In the genomic region with DNA sequence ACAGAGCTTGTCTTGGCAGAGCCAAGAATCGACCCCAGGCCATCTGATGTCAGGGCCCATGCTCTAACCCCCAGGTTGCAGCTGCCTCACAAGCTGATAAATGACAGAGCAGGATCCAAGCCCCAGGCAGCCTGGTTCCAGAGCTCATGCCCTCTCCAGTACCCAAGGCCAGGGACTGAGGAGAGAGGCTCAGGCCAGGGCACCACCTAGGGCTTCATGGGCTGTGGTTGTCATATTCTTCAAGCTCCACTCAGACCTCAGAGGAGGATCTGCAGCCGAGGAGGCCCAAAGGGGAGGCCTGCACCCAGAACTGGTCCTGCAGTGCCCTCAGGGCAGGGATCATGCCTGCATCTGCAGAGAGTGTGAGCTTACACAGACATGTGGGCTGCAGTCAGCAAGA, we compare ENCODE assay signal across 12 cellular contexts.
"Had no signal": no experiment of that assay in that cellular context is flagged by ENCODE, and none has a peak within 500 bp of the region (broad histone marks: within the 10 kb centered on the region; RNA-seq: fewer than 3 reads in every experiment).

No MANE protein-coding gene starts in this region.

- H3K4me3 Mint-ChIP-seq: activated naive CD4-positive, alpha-beta T cell treated with anti-CD3 and anti-CD28 coated beads, Interleukin-2, amount 50 U/mL, for 24 hours; naive thymus-derived CD8-positive, alpha-beta T cell had no signal

- DNase-seq: activated CD4-positive, alpha-beta T cell treated with anti-CD3 and anti-CD28 coated beads, Interleukin-2, amount 50 U/mL, for 4 hours; central memory CD4-positive, alpha-beta T cell; hypothalamus; lower lobe of right lung; nucleus accumbens; psoas muscle; stimulated activated CD4-positive, alpha-beta T cell treated with anti-CD3 and anti-CD28 coated beads, Interleukin-12 subunit alpha, Interleukin-12 subunit beta, amount 100 ng/mL, for 4 hours; stimulated activated naive CD4-positive, alpha-beta T cell treated with Interleukin-2 at 50 U/mL for 16 hours had no signal

- H3K4me1 ChIP-seq: lower lobe of right lung, psoas muscle had no signal

- H3K27ac Mint-ChIP-seq: activated naive CD4-positive, alpha-beta T cell treated with anti-CD3 and anti-CD28 coated beads, Interleukin-2, amount 50 U/mL, for 24 hours; activated T-helper 2 cell treated with anti-CD3 and anti-CD28 coated beads, Interferon-gamma antibody, Interleukin-2, Interleukin-4, amounts not matched to agents 10 μg/mL and 5 μg/mL and 100 μg/mL, durations not matched to agents 14 hours and 24 hours and 36 hours; naive thymus-derived CD8-positive, alpha-beta T cell had no signal

- H3K9me3 Mint-ChIP-seq: activated naive CD4-positive, alpha-beta T cell treated with anti-CD3 and anti-CD28 coated beads, Interleukin-2, amount 50 U/mL, for 24 hours; activated T-helper 2 cell treated with anti-CD3 and anti-CD28 coated beads, Interferon-gamma antibody, Interleukin-2, Interleukin-4, amounts not matched to agents 10 μg/mL and 5 μg/mL and 100 μg/mL, durations not matched to agents 14 hours and 24 hours and 36 hours had no signal

- H3K36me3 Mint-ChIP-seq: activated naive CD4-positive, alpha-beta T cell treated with anti-CD3 and anti-CD28 coated beads, Interleukin-2, amount 50 U/mL, for 24 hours had no signal

- H3K9me3 ChIP-seq: lower lobe of right lung, psoas muscle had no signal

- H3K36me3 ChIP-seq: lower lobe of right lung had no signal

- ATAC-seq: lower lobe of right lung; naive thymus-derived CD8-positive, alpha-beta T cell; psoas muscle; SK-N-SH treated with all-trans-retinoic acid at 6 μM for 48 hours had no signal

- H3K4me1 Mint-ChIP-seq: activated naive CD4-positive, alpha-beta T cell treated with anti-CD3 and anti-CD28 coated beads, Interleukin-2, amount 50 U/mL, for 24 hours; naive thymus-derived CD8-positive, alpha-beta T cell had no signal

- H3K27ac ChIP-seq: lower lobe of right lung, psoas muscle had no signal

- H3K4me3 ChIP-seq: lower lobe of right lung, psoas muscle had no signal
